1 cellular context compared by ENCODE assay signal in genomic region chr17:968812-969766, GRCh38.
TF ChIP-seq lines count a peak whose summit lies in the region.

No MANE protein-coding gene starts in this region.

TF ChIP-seq in HCT116, 20 proteins besides CTCF, POLR2A, EP300 and RAD21 (continued from another document):
- TF ChIP-seq REST (IDR thresholded peaks at IDR 0.05; ENCODE audit: low read depth) (no peak), CBX3 (IDR thresholded peaks at IDR 0.05; ENCODE audit: low read depth) (0 out of 2 replicates have a peak, but pooled peaks have one; percentile 56), MAX (IDR thresholded peaks at IDR 0.05) (peak; percentile 89), YY1 (IDR thresholded peaks at IDR 0.05; ENCODE audit: extremely low read depth, insufficient replicate concordance, low read depth, low read length) (no peak), FOSL1 (IDR thresholded peaks at IDR 0.05; ENCODE audit: low read depth) (peak; percentile 66), CEBPB (IDR thresholded peaks at IDR 0.05; ENCODE audit: low read depth) (no peak), POLR2AphosphoS5 (IDR thresholded peaks at IDR 0.05; ENCODE audit: low read depth, low read length) (no peak)
